ENCODE assay signal across 8 cellular contexts in the genomic region with DNA sequence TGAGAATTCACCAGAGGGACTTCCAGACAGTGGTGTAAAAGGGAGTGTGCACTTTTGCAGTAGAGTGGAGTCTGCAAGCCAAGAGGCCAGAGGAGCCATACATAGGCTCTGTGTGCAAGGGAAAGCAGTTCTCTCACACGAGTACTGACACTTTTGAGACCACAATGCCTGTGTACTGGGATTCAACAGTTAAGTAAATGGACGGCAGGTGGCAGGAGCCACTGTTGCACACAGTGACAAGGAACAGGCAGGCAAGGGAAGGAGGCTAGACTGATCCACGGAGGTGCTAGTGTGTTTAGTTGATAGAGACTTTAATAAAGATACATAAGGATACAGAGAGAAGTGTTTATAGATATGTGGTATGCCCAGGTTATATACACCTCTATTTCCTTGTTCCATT.
DNase-seq lines count a peak whose midpoint lies in the region; ATAC-seq lines count a peak whose summit lies in the region.

No MANE protein-coding gene starts in this region.

- H3K27me3 ChIP-seq in esophagus (ENCODE audit: control insufficient read depth in 1 of 2, insufficient read depth in 2 of 2, low read length in 2 of 2) (no peaks in the 10 kb centered on the region), skeletal muscle tissue (ENCODE audit: control insufficient read depth in 3 of 3, insufficient read depth in 3 of 3, low read length in 3 of 3) (no peaks in the 10 kb centered on the region)

- ATAC-seq in T-helper 17 cell (peak; percentile 56), GM21381 (IDR thresholded peaks at IDR 0.05; ENCODE audit: unreplicated experiment) (no peak), GM18511 (IDR thresholded peaks at IDR 0.05; ENCODE audit: unreplicated experiment) (no peak)

- no peak overlapping the region for H3K4me3 ChIP-seq in esophagus (ENCODE audit: low read depth in 1 of 2, low read length in 2 of 2)
- H3K4me3 ChIP-seq in skeletal muscle tissue (ENCODE audit: low read length in 3 of 3): no peak overlapping the region

- peak overlapping the region; percentile 82 for H3K4me3 Mint-ChIP-seq in T-helper 17 cell

- H3K36me3 ChIP-seq in esophagus (ENCODE audit: control insufficient read depth in 2 of 2, insufficient read depth in 2 of 2, low read length in 1 of 2) (peaks cover 2 to 10% of the 10 kb centered on the region in 2 donors), skeletal muscle tissue (ENCODE audit: control insufficient read depth in 3 of 3, insufficient read depth in 3 of 3, low read length in 3 of 3) (peaks cover 0 to 2% (median 0%) of the 10 kb centered on the region in 3 donors)

- H3K4me1 Mint-ChIP-seq in T-helper 17 cell: peaks cover 72% of the 10 kb centered on the region

- WGBS in esophagus, 2 donors: 28 to 35% methylated on average over 3 of the region's 3 CpGs

- H3K27ac Mint-ChIP-seq in T-helper 17 cell: peak overlapping the region; percentile 95

- H3K4me1 ChIP-seq in esophagus (ENCODE audit: control insufficient read depth in 2 of 2, insufficient read depth in 2 of 2, low read length in 1 of 2) (peaks cover 26 to 41% of the 10 kb centered on the region in 2 donors), skeletal muscle tissue (ENCODE audit: control insufficient read depth in 3 of 3, insufficient read depth in 3 of 3, low read length in 3 of 3) (peaks cover 70 to 86% (median 85%) of the 10 kb centered on the region in 3 donors)

- peak overlapping the region in 2 of 3 donors; percentile 1 to 47 for H3K9ac ChIP-seq in skeletal muscle tissue (ENCODE audit: low read depth in 1 of 3, low read length in 3 of 3)

- H3K9me3 ChIP-seq in T-helper 17 cell (ENCODE audit: control insufficient read depth, low read length, poor library complexity, severe bottlenecking) (no peaks in the 10 kb centered on the region), esophagus (ENCODE audit: control insufficient read depth in 2 of 2, insufficient read depth in 1 of 2, low read depth in 1 of 2, low read length in 1 of 2) (no peaks in the 10 kb centered on the region), skeletal muscle tissue (ENCODE audit: control insufficient read depth in 3 of 3, low read length in 3 of 3) (no peaks in the 10 kb centered on the region)

- peak; percentile 28 for DNase-seq in NCI-H2107 treated with DMSO at 0.1 percent for 48 hours (lab: John Stamatoyannopoulos, UW; ENCODE audit: unreplicated experiment)
- no peak for DNase-seq in NCI-H2107 (lab: John Stamatoyannopoulos, UW)
- no peak for DNase-seq in T-helper 17 cell
- DNase-seq in NCI-H774 (lab: John Stamatoyannopoulos, UW): no peak

- H3K36me3 Mint-ChIP-seq in T-helper 17 cell (ENCODE audit: low read depth): no peaks in the 10 kb centered on the region

- H3K27ac ChIP-seq in esophagus (ENCODE audit: low read depth in 2 of 2, low read length in 1 of 2) (peak overlapping the region; percentile 69 to 90), skeletal muscle tissue (ENCODE audit: low read depth, low read length) (peak overlapping the region; percentile 64)

- no peaks in the 10 kb centered on the region for H3K27me3 Mint-ChIP-seq in T-helper 17 cell
